Comparison of ENCODE assay signal across 10 cellular contexts in genomic region chr21:30257773-30258172, GRCh38. TPM values are rescaled to one million over a fixed set of nuclear protein-coding genes. Genes with fewer than 3 reads are reported as not detected.
DNase-seq lines count a peak whose midpoint lies in the region; ATAC-seq, FAIRE-seq and TF ChIP-seq lines count a peak whose summit lies in the region.
"Had no signal": no experiment of that assay in that cellular context is flagged by ENCODE, and none has a peak within 500 bp of the region (broad histone marks: within the 10 kb centered on the region; RNA-seq: fewer than 3 reads in every experiment).

No MANE protein-coding gene starts in this region.

- no peak overlapping the region for H3K4me2 ChIP-seq in MM.1S (ENCODE audit: low read depth, low read length)
- no peak overlapping the region for H3K4me2 ChIP-seq in K562 (ENCODE audit: insufficient read depth, low read length)

- intact Hi-C loops in K562 (cut with micrococcal nuclease) = no loop called here
- intact Hi-C loops in right lobe of liver (cut with DNase I) = no loop called here
- intact Hi-C loops in aorta (cut with DNase I) = no loop called here

- H3K36me3 ChIP-seq in MM.1S (replicated peaks; ENCODE audit: insufficient read depth, low read length) = no peaks in the 10 kb centered on the region
- no peaks in the 10 kb centered on the region for H3K36me3 ChIP-seq in K562 (ENCODE audit: control insufficient read depth, insufficient read depth, low read length)
- no peaks in the 10 kb centered on the region for H3K36me3 ChIP-seq in right lobe of liver
- no peaks in the 10 kb centered on the region for H3K36me3 ChIP-seq in aorta (ENCODE audit: control insufficient read depth in 1 of 2, insufficient read depth in 2 of 2, low read length in 1 of 2)

- TF ChIP-seq POLR2A in K562 (conservative IDR thresholded peaks at IDR 0.05) (no peak), right lobe of liver (IDR thresholded peaks at IDR 0.05) (no peak)

- H3K9me3 ChIP-seq in MM.1S (replicated peaks; ENCODE audit: insufficient read depth, low read length) (no peaks in the 10 kb centered on the region), K562 (replicated peaks; ENCODE audit: control insufficient read depth, insufficient read depth, low read depth, low read length) (no peaks in the 10 kb centered on the region), right lobe of liver (no peaks in the 10 kb centered on the region), aorta (ENCODE audit: control insufficient read depth, low read length) (no peaks in the 10 kb centered on the region)

- CTCF ChIA-PET in K562 (lab: Yijun Ruan, JAX; ENCODE audit: low intra/inter-chr PET ratio) = no interaction called here

- no peak overlapping the region for H3K27ac ChIP-seq in MM.1S (ENCODE audit: low read length)
- H3K27ac ChIP-seq in K562 (ENCODE audit: extremely low read depth, low read depth, low read length) = no peak overlapping the region
- no peak overlapping the region for H3K27ac ChIP-seq in right lobe of liver
- no peak overlapping the region for H3K27ac ChIP-seq in aorta (ENCODE audit: low read depth in 1 of 2, low read length in 2 of 2)

- peak; percentile 25 to 59; a peak in 3 of 4 replicates for TF ChIP-seq RAD21 in K562 (CRISPR knock-in tag; conservative IDR thresholded peaks at IDR 0.05 in 1 of 2, IDR thresholded peaks at IDR 0.05 in 1 of 2)

- no TSS peak for BruUV-seq in K562 (replicated peaks; lab: Mats Ljungman, UMichigan)

- WGBS in K562 (ENCODE audit: insufficient coverage, low coverage, missing lambda C conversion rate) = 2% methylated on average over 4 of the region's 4 CpGs
- 51% methylated on average over 4 of the region's 4 CpGs for WGBS in right lobe of liver (ENCODE audit: insufficient coverage, low coverage, low lambda C conversion rate, missing lambda C conversion rate)
- 77 to 80% methylated on average over 4 of the region's 4 CpGs for WGBS in aorta, 2 donors

- no peaks in the 10 kb centered on the region for H3K9me2 ChIP-seq in MM.1S (replicated peaks; ENCODE audit: insufficient read depth, low read length)

- H4K20me1 ChIP-seq in MM.1S (ENCODE audit: insufficient read depth, low read length) (no peaks in the 10 kb centered on the region), K562 (replicated peaks; ENCODE audit: control insufficient read depth, insufficient read depth, low read length) (no peaks in the 10 kb centered on the region)

- FAIRE-seq in K562 (lab: Jason Lieb, UNC) = no peak
- FAIRE-seq: GM12892 had no signal

- H3K4me3 ChIP-seq in MM.1S (ENCODE audit: low read length) (no peak overlapping the region), K562 (no peak overlapping the region), right lobe of liver (no peak overlapping the region), aorta (ENCODE audit: low read length in 2 of 2) (no peak overlapping the region)

- in situ Hi-C loops in K562 (cut with MboI) = no loop called here

- no peak for TF ChIP-seq EP300 in K562 (IDR thresholded peaks at IDR 0.05; ENCODE audit: low read length)

- DNase-seq in GM03348 (ENCODE audit: low spot score) = peak; percentile 7
- DNase-seq in MM.1S = no peak
- DNase-seq in K562 (ENCODE audit: extremely low read depth in 1 of 4, low spot score in 3 of 4) = peak; percentile 25 to 48 (median 26)
- DNase-seq in right lobe of liver = no peak
- DNase-seq in cerebellar cortex (ENCODE audit: low spot score) = no peak
- DNase-seq in GM19238 (ENCODE audit: insufficient read length, low spot score) = no peak
- no peak for DNase-seq in aorta

- H2AFZ ChIP-seq in MM.1S (ENCODE audit: low read length) (no peak overlapping the region), K562 (ENCODE audit: low read depth, low read length) (no peak overlapping the region)

- ATAC-seq in K562 (peak; percentile 80), right lobe of liver (peak in 2 of 4 donors; percentile 25 to 56), aorta (ENCODE audit: low FRiP score) (no peak), GM18909 (IDR thresholded peaks at IDR 0.05; ENCODE audit: poor library complexity, unreplicated experiment) (no peak)

- POLR2A ChIA-PET in K562 (lab: Yijun Ruan, JAX) = interaction anchor here (0.6 kb wide), 1 partner anchor 1164 kb away, joined by 3 read pairs; no protein-coding TSS in a partner anchor

- no peaks in the 10 kb centered on the region for H3K9me1 ChIP-seq in K562 (ENCODE audit: control insufficient read depth, insufficient read depth, low read length)

- H3K79me2 ChIP-seq in MM.1S (ENCODE audit: low read length) (no peaks in the 10 kb centered on the region), K562 (ENCODE audit: control insufficient read depth, insufficient read depth, low read length) (no peaks in the 10 kb centered on the region)

- TF ChIP-seq CTCF in MM.1S (IDR thresholded peaks at IDR 0.05; ENCODE audit: low read length) (peak; percentile 16; the same call in 1 of the 2 replicates), K562 (IDR thresholded peaks at IDR 0.05 in 2 of 3, conservative IDR thresholded peaks at IDR 0.05 in 1 of 3; ENCODE audit: insufficient read depth in 2 of 3, low read depth in 1 of 3, low read length in 3 of 3) (peak; percentile 38 to 42 (median 41); a peak in 4 of 6 replicates), right lobe of liver (IDR thresholded peaks at IDR 0.05) (peak; percentile 14 to 39 (median 26))

- H3K4me1 ChIP-seq in MM.1S (ENCODE audit: low read length) (no peaks in the 10 kb centered on the region), K562 (replicated peaks in 1 of 2; ENCODE audit: control insufficient read depth in 2 of 2, insufficient read depth in 2 of 2, low read length in 2 of 2) (no peaks in the 10 kb centered on the region), right lobe of liver (no peaks in the 10 kb centered on the region), aorta (ENCODE audit: control insufficient read depth in 1 of 2, insufficient read depth in 2 of 2, low read length in 2 of 2) (no peaks in the 10 kb centered on the region)

- H3K27me3 ChIP-seq in MM.1S (replicated peaks; ENCODE audit: insufficient read depth, low read length) (no peaks in the 10 kb centered on the region), K562 (ENCODE audit: control insufficient read depth in 2 of 2, insufficient read depth in 2 of 2, low read length in 2 of 2) (no peaks in the 10 kb centered on the region), right lobe of liver (no peaks in the 10 kb centered on the region), aorta (ENCODE audit: control insufficient read depth in 1 of 2, insufficient read depth in 2 of 2, low read length in 1 of 2) (no peaks in the 10 kb centered on the region)

- H3F3A ChIP-seq in MM.1S (ENCODE audit: insufficient read depth, low read length) = no peaks in the 10 kb centered on the region

- no peak overlapping the region for H3K9ac ChIP-seq in MM.1S (ENCODE audit: low read length)
- no peak overlapping the region for H3K9ac ChIP-seq in K562 (ENCODE audit: insufficient read depth in 1 of 2, low read depth in 2 of 2, low read length in 2 of 2)

RNA-seq across cellular contexts. Expression of gene KRTAP24-1, which starts 25.0 kb away (rescaled TPM):
- not detected in 2 replicates for total RNA-seq in K562 (2011; cell fraction: chromatin; rRNA removed; ENCODE audit: low replicate concordance)
- not detected in 2 replicates for total RNA-seq in K562 (2011; cell fraction: nucleolus; rRNA removed)
- total RNA-seq in K562 (2011; cell fraction: nucleoplasm; rRNA removed) = not detected in 2 replicates
- total RNA-seq in K562 (2014; rRNA removed) = not detected in 2 replicates
- total RNA-seq in K562 (2014; rRNA removed; fragmentation: Illumina TruSeq; extraction: Trizol) = not detected in 2 replicates
- not detected in 2 replicates for total RNA-seq in K562 (2015; rRNA removed; fragmentation: Illumina TruSeq; extraction: Trizol)
- total RNA-seq in K562 (2021) = not detected in 2 replicates
- not detected in 2 replicates for polyA plus RNA-seq in K562 (2011; rRNA removed)
- not detected in 2 replicates for polyA plus RNA-seq in K562 (2011; cell fraction: cytosol; rRNA removed)
- not detected in 2 replicates for polyA plus RNA-seq in K562 (2011; cell fraction: nucleus; rRNA removed)
- not detected in 2 replicates for polyA plus RNA-seq in K562 (2012)
- polyA plus RNA-seq in K562 (2014; fragmentation: Illumina TruSeq; extraction: Trizol) = not detected in 2 replicates
- polyA plus RNA-seq in K562 (2014; fragmentation: Nextera tagmentation; extraction: Ambion mirVana) = not detected
- not detected in 2 replicates for polyA plus RNA-seq in K562 (2014; rRNA removed)
- polyA minus RNA-seq in K562 (2011; rRNA and poly(A)+ RNA removed) = not detected in 2 replicates
- polyA minus RNA-seq in K562 (2011; cell fraction: cytosol; rRNA and poly(A)+ RNA removed) = not detected in 2 replicates
- not detected in 2 replicates for polyA minus RNA-seq in K562 (2011; cell fraction: nucleus; rRNA and poly(A)+ RNA removed)
- not detected for total RNA-seq in right lobe of liver
- not detected for total RNA-seq in aorta
- polyA plus RNA-seq in aorta = not detected
- total RNA-seq: omental fat pad had no signal

RNA-seq across cellular contexts. Expression of gene KRTAP25-1, which starts 31.5 kb away (rescaled TPM):
- not detected in 2 replicates for total RNA-seq in K562 (2011; cell fraction: chromatin; rRNA removed; ENCODE audit: low replicate concordance)
- not detected in 2 replicates for total RNA-seq in K562 (2011; cell fraction: nucleolus; rRNA removed)
- total RNA-seq in K562 (2011; cell fraction: nucleoplasm; rRNA removed) = not detected in 2 replicates
- total RNA-seq in K562 (2014; rRNA removed) (not detected in 2 replicates), K562 (2014; rRNA removed; fragmentation: Illumina TruSeq; extraction: Trizol) (not detected in 2 replicates), K562 (2015; rRNA removed; fragmentation: Illumina TruSeq; extraction: Trizol) (not detected in 2 replicates), K562 (2021) (not detected in 2 replicates), right lobe of liver (not detected), aorta (not detected)
- polyA plus RNA-seq in K562 (2011; rRNA removed) (not detected in 2 replicates), K562 (2014; fragmentation: Illumina TruSeq; extraction: Trizol) (not detected in 2 replicates), K562 (2014; fragmentation: Nextera tagmentation; extraction: Ambion mirVana) (not detected), K562 (2014; rRNA removed) (not detected in 2 replicates), aorta (not detected)
- not detected in 2 replicates for polyA plus RNA-seq in K562 (2011; cell fraction: cytosol; rRNA removed)
- not detected in 2 replicates for polyA plus RNA-seq in K562 (2011; cell fraction: nucleus; rRNA removed)
- not detected in 2 replicates for polyA plus RNA-seq in K562 (2012)
- not detected in 2 replicates for polyA minus RNA-seq in K562 (2011; rRNA and poly(A)+ RNA removed)
- not detected in 2 replicates for polyA minus RNA-seq in K562 (2011; cell fraction: cytosol; rRNA and poly(A)+ RNA removed)
- polyA minus RNA-seq in K562 (2011; cell fraction: nucleus; rRNA and poly(A)+ RNA removed) = not detected in 2 replicates
- total RNA-seq: omental fat pad had no signal

RNA-seq across cellular contexts. Expression of gene CLDN8, which starts 41.9 kb away (rescaled TPM):
- total RNA-seq in K562 (2011; cell fraction: chromatin; rRNA removed; ENCODE audit: low replicate concordance) = not detected in 2 replicates
- total RNA-seq in K562 (2011; cell fraction: nucleolus; rRNA removed) = not detected in 2 replicates
- not detected in 2 replicates for total RNA-seq in K562 (2011; cell fraction: nucleoplasm; rRNA removed)
- not detected in 2 replicates for total RNA-seq in K562 (2014; rRNA removed)
- total RNA-seq in K562 (2014; rRNA removed; fragmentation: Illumina TruSeq; extraction: Trizol) = not detected in 2 replicates
- total RNA-seq in K562 (2015; rRNA removed; fragmentation: Illumina TruSeq; extraction: Trizol) = not detected in 2 replicates
- total RNA-seq in K562 (2021) = not detected in 2 replicates
- polyA plus RNA-seq in K562 (2011; rRNA removed) = not detected in 2 replicates
- polyA plus RNA-seq in K562 (2011; cell fraction: cytosol; rRNA removed) = not detected in 2 replicates
- polyA plus RNA-seq in K562 (2011; cell fraction: nucleus; rRNA removed) = not detected in 2 replicates
- not detected in 2 replicates for polyA plus RNA-seq in K562 (2012)
- polyA plus RNA-seq in K562 (2014; fragmentation: Illumina TruSeq; extraction: Trizol) = not detected in 2 replicates
- not detected for polyA plus RNA-seq in K562 (2014; fragmentation: Nextera tagmentation; extraction: Ambion mirVana)
- polyA plus RNA-seq in K562 (2014; rRNA removed) = not detected in 2 replicates
- polyA minus RNA-seq in K562 (2011; rRNA and poly(A)+ RNA removed) = not detected in 2 replicates
- polyA minus RNA-seq in K562 (2011; cell fraction: cytosol; rRNA and poly(A)+ RNA removed) = not detected in 2 replicates
- polyA minus RNA-seq in K562 (2011; cell fraction: nucleus; rRNA and poly(A)+ RNA removed) = not detected in 2 replicates
- not detected for total RNA-seq in right lobe of liver
- not detected for total RNA-seq in aorta
- under 1 TPM in 1 of 2 donors, not detected in 1; 0.23 TPM for polyA plus RNA-seq in aorta
- total RNA-seq: omental fat pad had no signal

Comparison
In these comparisons a context has a peak if more than half of its experiments do, and no peak if none do; other contexts are left out.
1. DNase-seq: peak in GM03348 (single experiment) and K562 (4 of 4); none in MM.1S (single experiment), right lobe of liver (0 of 3), cerebellar cortex (single experiment), GM19238 (single experiment) and aorta (0 of 2).
2. Peak in every context shown above with its lines, with median percentiles within 50 percentile points of each other: CTCF ChIP-seq.